ENCODE assay signal across 1 cellular context in the genomic region with DNA sequence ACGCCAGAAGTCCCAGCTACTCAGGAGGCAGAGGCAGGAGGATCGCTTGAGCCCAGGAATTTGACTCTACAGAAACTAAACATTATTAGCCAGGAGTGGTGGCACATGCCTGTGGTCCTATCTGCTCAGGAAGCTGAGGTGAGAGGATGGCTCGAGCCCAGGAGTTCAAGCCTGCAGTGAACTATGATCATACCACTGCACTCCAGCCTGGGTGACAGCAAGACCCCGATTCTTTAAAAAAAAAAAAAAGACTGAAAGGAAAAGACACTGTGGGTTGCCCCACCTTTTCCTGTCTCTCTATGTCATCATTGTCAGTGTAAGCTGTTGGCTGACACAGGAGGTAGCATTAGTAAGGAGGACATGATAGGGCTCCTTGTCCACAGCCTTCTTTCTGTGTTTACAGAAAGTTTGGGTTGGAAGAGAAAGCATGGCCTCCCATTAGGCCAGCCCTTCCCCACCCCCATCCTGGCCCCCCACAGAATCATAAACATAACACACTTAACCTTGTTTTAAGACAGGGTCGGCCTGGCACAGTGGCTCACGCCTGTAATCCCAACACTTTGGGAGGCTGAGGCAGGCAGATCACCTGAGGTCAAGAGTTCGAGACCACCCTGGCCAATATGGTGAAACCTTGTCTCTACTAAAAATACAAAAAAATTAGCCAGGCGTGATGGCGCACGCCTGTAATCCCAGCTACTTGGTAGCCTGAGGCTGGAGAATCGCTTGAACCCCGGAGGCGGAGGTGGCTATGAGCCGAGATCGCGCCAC.
TF ChIP-seq lines count a peak whose summit lies in the region.

No MANE protein-coding gene starts in this region.

TF ChIP-seq in GM23338, 12 proteins besides CTCF, POLR2A, EP300 and RAD21 (continued from another document):
- TF ChIP-seq ZNF114 (CRISPR knock-in tag; IDR thresholded peaks at IDR 0.05): no peak
- TF ChIP-seq EZH2phosphoT487 (IDR thresholded peaks at IDR 0.05; ENCODE audit: unreplicated experiment): no peak
- TF ChIP-seq, protein P1, sequence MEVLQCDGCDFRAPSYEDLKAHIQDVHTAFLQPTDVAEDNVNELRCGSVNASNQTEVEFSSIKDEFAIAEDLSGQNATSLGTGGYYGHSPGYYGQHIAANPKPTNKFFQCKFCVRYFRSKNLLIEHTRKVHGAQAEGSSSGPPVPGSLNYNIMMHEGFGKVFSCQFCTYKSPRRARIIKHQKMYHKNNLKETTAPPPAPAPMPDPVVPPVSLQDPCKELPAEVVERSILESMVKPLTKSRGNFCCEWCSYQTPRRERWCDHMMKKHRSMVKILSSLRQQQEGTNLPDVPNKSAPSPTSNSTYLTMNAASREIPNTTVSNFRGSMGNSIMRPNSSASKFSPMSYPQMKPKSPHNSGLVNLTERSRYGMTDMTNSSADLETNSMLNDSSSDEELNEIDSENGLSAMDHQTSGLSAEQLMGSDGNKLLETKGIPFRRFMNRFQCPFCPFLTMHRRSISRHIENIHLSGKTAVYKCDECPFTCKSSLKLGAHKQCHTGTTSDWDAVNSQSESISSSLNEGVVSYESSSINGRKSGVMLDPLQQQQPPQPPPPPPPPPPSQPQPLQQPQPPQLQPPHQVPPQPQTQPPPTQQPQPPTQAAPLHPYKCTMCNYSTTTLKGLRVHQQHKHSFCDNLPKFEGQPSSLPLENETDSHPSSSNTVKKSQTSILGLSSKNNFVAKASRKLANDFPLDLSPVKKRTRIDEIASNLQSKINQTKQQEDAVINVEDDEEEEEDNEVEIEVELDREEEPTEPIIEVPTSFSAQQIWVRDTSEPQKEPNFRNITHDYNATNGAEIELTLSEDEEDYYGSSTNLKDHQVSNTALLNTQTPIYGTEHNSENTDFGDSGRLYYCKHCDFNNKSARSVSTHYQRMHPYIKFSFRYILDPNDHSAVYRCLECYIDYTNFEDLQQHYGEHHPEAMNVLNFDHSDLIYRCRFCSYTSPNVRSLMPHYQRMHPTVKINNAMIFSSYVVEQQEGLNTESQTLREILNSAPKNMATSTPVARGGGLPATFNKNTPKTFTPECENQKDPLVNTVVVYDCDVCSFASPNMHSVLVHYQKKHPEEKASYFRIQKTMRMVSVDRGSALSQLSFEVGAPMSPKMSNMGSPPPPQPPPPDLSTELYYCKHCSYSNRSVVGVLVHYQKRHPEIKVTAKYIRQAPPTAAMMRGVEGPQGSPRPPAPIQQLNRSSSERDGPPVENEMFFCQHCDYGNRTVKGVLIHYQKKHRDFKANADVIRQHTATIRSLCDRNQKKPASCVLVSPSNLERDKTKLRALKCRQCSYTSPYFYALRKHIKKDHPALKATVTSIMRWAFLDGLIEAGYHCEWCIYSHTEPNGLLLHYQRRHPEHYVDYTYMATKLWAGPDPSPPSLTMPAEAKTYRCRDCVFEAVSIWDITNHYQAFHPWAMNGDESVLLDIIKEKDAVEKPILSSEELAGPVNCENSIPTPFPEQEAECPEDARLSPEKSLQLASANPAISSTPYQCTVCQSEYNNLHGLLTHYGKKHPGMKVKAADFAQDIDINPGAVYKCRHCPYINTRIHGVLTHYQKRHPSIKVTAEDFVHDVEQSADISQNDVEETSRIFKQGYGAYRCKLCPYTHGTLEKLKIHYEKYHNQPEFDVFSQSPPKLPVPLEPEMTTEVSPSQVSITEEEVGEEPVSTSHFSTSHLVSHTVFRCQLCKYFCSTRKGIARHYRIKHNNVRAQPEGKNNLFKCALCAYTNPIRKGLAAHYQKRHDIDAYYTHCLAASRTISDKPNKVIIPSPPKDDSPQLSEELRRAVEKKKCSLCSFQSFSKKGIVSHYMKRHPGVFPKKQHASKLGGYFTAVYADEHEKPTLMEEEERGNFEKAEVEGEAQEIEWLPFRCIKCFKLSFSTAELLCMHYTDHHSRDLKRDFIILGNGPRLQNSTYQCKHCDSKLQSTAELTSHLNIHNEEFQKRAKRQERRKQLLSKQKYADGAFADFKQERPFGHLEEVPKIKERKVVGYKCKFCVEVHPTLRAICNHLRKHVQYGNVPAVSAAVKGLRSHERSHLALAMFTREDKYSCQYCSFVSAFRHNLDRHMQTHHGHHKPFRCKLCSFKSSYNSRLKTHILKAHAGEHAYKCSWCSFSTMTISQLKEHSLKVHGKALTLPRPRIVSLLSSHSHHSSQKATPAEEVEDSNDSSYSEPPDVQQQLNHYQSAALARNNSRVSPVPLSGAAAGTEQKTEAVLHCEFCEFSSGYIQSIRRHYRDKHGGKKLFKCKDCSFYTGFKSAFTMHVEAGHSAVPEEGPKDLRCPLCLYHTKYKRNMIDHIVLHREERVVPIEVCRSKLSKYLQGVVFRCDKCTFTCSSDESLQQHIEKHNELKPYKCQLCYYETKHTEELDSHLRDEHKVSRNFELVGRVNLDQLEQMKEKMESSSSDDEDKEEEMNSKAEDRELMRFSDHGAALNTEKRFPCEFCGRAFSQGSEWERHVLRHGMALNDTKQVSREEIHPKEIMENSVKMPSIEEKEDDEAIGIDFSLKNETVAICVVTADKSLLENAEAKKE (CRISPR knock-in tag; IDR thresholded peaks at IDR 0.05): no peak
